In genomic region chr1:168499094-168500049, GRCh38 we compare ENCODE assay signal across 19 cellular contexts. TPM values are rescaled to one million over a fixed set of nuclear protein-coding genes. Genes with fewer than 3 reads are reported as not detected.
DNase-seq lines count a peak whose midpoint lies in the region; ATAC-seq and TF ChIP-seq lines count a peak whose summit lies in the region.
"Had no signal": no experiment of that assay in that cellular context is flagged by ENCODE, and none has a peak within 500 bp of the region (broad histone marks: within the 10 kb centered on the region; RNA-seq: fewer than 3 reads in every experiment).

No MANE protein-coding gene starts in this region.

- H3K4me1 ChIP-seq in PC-9 (replicated peaks; ENCODE audit: insufficient read depth) (peaks cover 15% of the 10 kb centered on the region; the same call in 1 of the 2 replicates), mammary epithelial cell (ENCODE audit: insufficient read depth, low read length) (no peaks in the 10 kb centered on the region), sigmoid colon (peaks cover 2 to 69% (median 44%) of the 10 kb centered on the region in 4 donors)

- no TSS peak for BruUV-seq in PC-9 (replicated peaks; lab: Mats Ljungman, UMichigan)
- BruUV-seq in mammary epithelial cell (replicated peaks; lab: Mats Ljungman, UMichigan) = no TSS peak

- H3K4me3 ChIP-seq in PC-9 (no peak overlapping the region), mammary epithelial cell (replicated peaks in 1 of 3; ENCODE audit: insufficient read depth in 1 of 3, low read depth in 2 of 3, low read length in 3 of 3) (no peak overlapping the region), sigmoid colon (no peak overlapping the region)
- H3K4me3 ChIP-seq: BLaER1 treated with 17β-estradiol and CSF1 and Interleukin-3, amounts not matched to agents 10 nM and 100 nM; thoracic aorta had no signal

- in situ Hi-C loops in mammary epithelial cell (cut with MboI; ENCODE audit: low sequenced_read_pairs in 2 of 2) = no loop called here

- TF ChIP-seq EP300 in sigmoid colon (IDR thresholded peaks at IDR 0.05) = no peak

- POLR2A ChIA-PET in PC-9 (lab: Charles Lee; ENCODE audit: unreplicated experiment) = no interaction called here

- no peak overlapping the region for H3K27ac Mint-ChIP-seq in nephron progenitor cell
- H3K27ac Mint-ChIP-seq in chondrocyte (ENCODE audit: unreplicated experiment) = no peak overlapping the region
- H3K27ac Mint-ChIP-seq: activated naive CD4-positive, alpha-beta T cell treated with anti-CD3 and anti-CD28 coated beads, Interleukin-2, amount 50 U/mL, for 24 hours; WTC11 had no signal

- dilution Hi-C loops in mammary epithelial cell (cut with HindIII; ENCODE audit: low sequenced_read_pairs) = no loop called here

- H3K36me3 Mint-ChIP-seq in nephron progenitor cell (ENCODE audit: low read depth) = no peaks in the 10 kb centered on the region
- H3K36me3 Mint-ChIP-seq in chondrocyte (ENCODE audit: low read depth) = no peaks in the 10 kb centered on the region
- H3K36me3 Mint-ChIP-seq: activated naive CD4-positive, alpha-beta T cell treated with anti-CD3 and anti-CD28 coated beads, Interleukin-2, amount 50 U/mL, for 24 hours; WTC11 had no signal

- intact Hi-C loops in PC-9 (cut with micrococcal nuclease; ENCODE audit: unreplicated experiment) = no loop called here
- intact Hi-C loops in mammary epithelial cell (cut with micrococcal nuclease) = no loop called here
- intact Hi-C loops in sigmoid colon (cut with DNase I) = loop anchor here (10.0 kb wide), 1 partner anchor 605 kb away; the partner anchor contains the start of gene ATP1B1

- H3K79me2 ChIP-seq in PC-9 (ENCODE audit: low read depth) (no peaks in the 10 kb centered on the region), mammary epithelial cell (ENCODE audit: insufficient read depth, low read length) (no peaks in the 10 kb centered on the region)

- no peak for TF ChIP-seq POLR2A in sigmoid colon (IDR thresholded peaks at IDR 0.05)

- DNase-seq in HCEC 1CT (peak; percentile 42), PC-9 (peak in 1 of 2 experiments; percentile 65), mammary epithelial cell (peak; percentile 62), sigmoid colon (no peak), nephron progenitor cell (no peak), chondrocyte (ENCODE audit: low spot score) (no peak), GF-D8 (lab: John Stamatoyannopoulos, UW) (no peak)
- DNase-seq: activated CD8-positive, alpha-beta memory T cell treated with anti-CD3 and anti-CD28 coated beads, Interleukin-2, amount 50 U/mL, for 48 hours; DND-41; glutamatergic neuron; kidney; MV-4-11 had no signal

- ATAC-seq in activated CD4-positive, CD25-positive, alpha-beta regulatory T cell treated with anti-CD3 and anti-CD28 coated beads, Interleukin-2, amount 50 U/mL, for 24 hours = no peak
- ATAC-seq: WTC11 had no signal

- no peaks in the 10 kb centered on the region for H4K20me1 ChIP-seq in PC-9 (ENCODE audit: insufficient read depth)
- H4K20me1 ChIP-seq in mammary epithelial cell (ENCODE audit: insufficient read depth, low read length) = no peaks in the 10 kb centered on the region
- H4K20me1 ChIP-seq: BLaER1 treated with 17β-estradiol and CSF1 and Interleukin-3, amounts not matched to agents 10 nM and 100 nM had no signal

- peaks cover 18% of the 10 kb centered on the region for H3K4me1 Mint-ChIP-seq in nephron progenitor cell
- H3K4me1 Mint-ChIP-seq in chondrocyte (ENCODE audit: low read depth) = peaks cover 47% of the 10 kb centered on the region

- H3K27me3 ChIP-seq in PC-9 (ENCODE audit: insufficient read depth, low read depth) = no peaks in the 10 kb centered on the region
- no peaks in the 10 kb centered on the region for H3K27me3 ChIP-seq in mammary epithelial cell (ENCODE audit: insufficient read depth, low read length)
- H3K27me3 ChIP-seq in sigmoid colon = no peaks in the 10 kb centered on the region
- H3K27me3 ChIP-seq: BLaER1 treated with 17β-estradiol and CSF1 and Interleukin-3, amounts not matched to agents 10 nM and 100 nM had no signal

- H3F3A ChIP-seq in PC-9 (ENCODE audit: insufficient read depth, low read depth) = no peaks in the 10 kb centered on the region

- 84% methylated on average over 5 of the region's 5 CpGs for WGBS in mammary epithelial cell (ENCODE audit: low coverage, missing lambda C conversion rate)
- WGBS in sigmoid colon, 2 donors = 39 to 69% methylated on average over 5 of the region's 5 CpGs

- H3K36me3 ChIP-seq in PC-9 (ENCODE audit: low read depth) = no peaks in the 10 kb centered on the region
- no peaks in the 10 kb centered on the region for H3K36me3 ChIP-seq in mammary epithelial cell (ENCODE audit: insufficient read depth, low read length)
- no peaks in the 10 kb centered on the region for H3K36me3 ChIP-seq in sigmoid colon
- H3K36me3 ChIP-seq: BLaER1 treated with 17β-estradiol and CSF1 and Interleukin-3, amounts not matched to agents 10 nM and 100 nM; thoracic aorta had no signal

- H3K9ac ChIP-seq in mammary epithelial cell (ENCODE audit: insufficient read depth, low read length) = no peak overlapping the region
- H3K9ac ChIP-seq: BLaER1 treated with 17β-estradiol and CSF1 and Interleukin-3, amounts not matched to agents 10 nM and 100 nM had no signal

- H2AFZ ChIP-seq in PC-9 (peak overlapping the region; percentile 35), mammary epithelial cell (ENCODE audit: low read depth, low read length) (no peak overlapping the region)

- CTCF ChIA-PET in PC-9 (lab: Charles Lee) = no interaction called here
- CTCF ChIA-PET in mammary epithelial cell (lab: Charles Lee; ENCODE audit: low non-redundant PET) = no interaction called here

- H3K9me3 ChIP-seq in PC-9 (ENCODE audit: insufficient read depth, low read depth) (no peaks in the 10 kb centered on the region), mammary epithelial cell (replicated peaks; ENCODE audit: insufficient read depth, low read length) (no peaks in the 10 kb centered on the region), sigmoid colon (no peaks in the 10 kb centered on the region)
- H3K9me3 ChIP-seq: BLaER1 treated with 17β-estradiol and CSF1 and Interleukin-3, amounts not matched to agents 10 nM and 100 nM; thoracic aorta had no signal

- H3K27ac ChIP-seq in PC-9 (peak overlapping the region; percentile 52), mammary epithelial cell (ENCODE audit: insufficient read depth, low read depth, low read length) (no peak overlapping the region), sigmoid colon (peak overlapping the region; percentile 40 to 78 (median 68))
- H3K27ac ChIP-seq: BLaER1 treated with 17β-estradiol and CSF1 and Interleukin-3, amounts not matched to agents 10 nM and 100 nM; thoracic aorta had no signal

- peak overlapping the region; percentile 22 for H3K4me2 ChIP-seq in PC-9
- no peak overlapping the region for H3K4me2 ChIP-seq in mammary epithelial cell (ENCODE audit: insufficient read depth, low read depth, low read length)
- H3K4me2 ChIP-seq: BLaER1 treated with 17β-estradiol and CSF1 and Interleukin-3, amounts not matched to agents 10 nM and 100 nM had no signal

- H3K9me2 ChIP-seq in PC-9 (ENCODE audit: insufficient read depth) = no peaks in the 10 kb centered on the region

- TF ChIP-seq CTCF in PC-9 (conservative IDR thresholded peaks at IDR 0.05) (no peak), mammary epithelial cell (conservative IDR thresholded peaks at IDR 0.05 in 1 of 2, IDR thresholded peaks at IDR 0.05 in 1 of 2; ENCODE audit: extremely low read depth in 1 of 2, insufficient read depth in 1 of 2, low read depth in 1 of 2, low read length in 2 of 2) (no peak), sigmoid colon (IDR thresholded peaks at IDR 0.05) (no peak), nephron progenitor cell (IDR thresholded peaks at IDR 0.05) (no peak), chondrocyte (IDR thresholded peaks at IDR 0.05) (no peak)

- peaks cover 4% of the 10 kb centered on the region for H3K27me3 Mint-ChIP-seq in nephron progenitor cell (ENCODE audit: low read depth, poor library complexity)
- no peaks in the 10 kb centered on the region for H3K27me3 Mint-ChIP-seq in chondrocyte (ENCODE audit: low read depth)
- H3K27me3 Mint-ChIP-seq: activated naive CD4-positive, alpha-beta T cell treated with anti-CD3 and anti-CD28 coated beads, Interleukin-2, amount 50 U/mL, for 24 hours; central memory CD8-positive, alpha-beta T cell had no signal

- no peaks in the 10 kb centered on the region for H3K9me3 Mint-ChIP-seq in nephron progenitor cell
- H3K9me3 Mint-ChIP-seq in chondrocyte (ENCODE audit: low read depth) = no peaks in the 10 kb centered on the region
- H3K9me3 Mint-ChIP-seq: activated naive CD4-positive, alpha-beta T cell treated with anti-CD3 and anti-CD28 coated beads, Interleukin-2, amount 50 U/mL, for 24 hours; central memory CD8-positive, alpha-beta T cell had no signal

- H3K4me3 Mint-ChIP-seq in nephron progenitor cell (no peak overlapping the region), chondrocyte (ENCODE audit: unreplicated experiment) (no peak overlapping the region)
- H3K4me3 Mint-ChIP-seq: activated naive CD4-positive, alpha-beta T cell treated with anti-CD3 and anti-CD28 coated beads, Interleukin-2, amount 50 U/mL, for 24 hours; central memory CD8-positive, alpha-beta T cell; WTC11 had no signal

RNA-seq across cellular contexts. Expression of gene XCL2, which starts 44.4 kb away (rescaled TPM):
- total RNA-seq in PC-9 (2021) = not detected in 2 replicates
- total RNA-seq in mammary epithelial cell = not detected
- not detected for polyA plus RNA-seq in mammary epithelial cell
- not detected for polyA minus RNA-seq in mammary epithelial cell
- 1 to 10 TPM in 1 of 4 donors, not detected in 3; 1.9 TPM for total RNA-seq in sigmoid colon
- 1 to 10 TPM in 1 of 3 donors, not detected in 2; 1.4 TPM for polyA plus RNA-seq in sigmoid colon
- not detected in 3 replicates for total RNA-seq in chondrocyte
- total RNA-seq: pulmonary artery endothelial cell, thoracic aorta, WTC11 had no signal

Comparison
In these comparisons a context has a peak if more than half of its experiments do, and no peak if none do; other contexts are left out.
1. DNase-seq: peak in HCEC 1CT (single experiment) and mammary epithelial cell (single experiment); none in sigmoid colon (single experiment), nephron progenitor cell (single experiment), chondrocyte (single experiment) and GF-D8 (single experiment).